Comparison of ENCODE assay signal across 9 cellular contexts in genomic region chr17:82419471-82419995, GRCh38. TPM values are rescaled to one million over a fixed set of nuclear protein-coding genes. Genes with fewer than 3 reads are reported as not detected.
DNase-seq lines count a peak whose midpoint lies in the region; ATAC-seq and TF ChIP-seq lines count a peak whose summit lies in the region.
"Had no signal": no experiment of that assay in that cellular context is flagged by ENCODE, and none has a peak within 500 bp of the region (broad histone marks: within the 10 kb centered on the region; RNA-seq: fewer than 3 reads in every experiment).

No MANE protein-coding gene starts in this region.

- no peaks in the 10 kb centered on the region for H3K27me3 ChIP-seq in tibial nerve

- peaks cover 39% of the 10 kb centered on the region for H3K36me3 Mint-ChIP-seq in activated T-cell treated with anti-CD3 and anti-CD28 coated beads, Interleukin-2, amount 50 U/mL, for 24 hours (ENCODE audit: low read depth)
- H3K36me3 Mint-ChIP-seq in immature natural killer cell: peaks cover 15 to 32% (median 23%) of the 10 kb centered on the region in 3 donors

- WGBS in tibial nerve, 2 donors: 87% methylated on average over 3 of the region's 3 CpGs

- peak overlapping the region; percentile 81 for H3K4me3 Mint-ChIP-seq in activated T-cell treated with anti-CD3 and anti-CD28 coated beads, Interleukin-2, amount 50 U/mL, for 24 hours
- H3K4me3 Mint-ChIP-seq in immature natural killer cell: peak overlapping the region; percentile 84 to 88 (median 86)

- H3K27ac Mint-ChIP-seq in activated T-cell treated with anti-CD3 and anti-CD28 coated beads, Interleukin-2, amount 50 U/mL, for 24 hours: peak overlapping the region; percentile 83
- H3K27ac Mint-ChIP-seq in immature natural killer cell: peak overlapping the region; percentile 89 to 95 (median 92)

- H3K4me1 ChIP-seq in tibial nerve: peaks cover 0 to 41% (median 4%) of the 10 kb centered on the region in 4 donors

- no peaks in the 10 kb centered on the region for H3K9me3 Mint-ChIP-seq in activated T-cell treated with anti-CD3 and anti-CD28 coated beads, Interleukin-2, amount 50 U/mL, for 24 hours
- H3K9me3 Mint-ChIP-seq in immature natural killer cell: no peaks in the 10 kb centered on the region

- no peak for TF ChIP-seq EP300 in tibial nerve (IDR thresholded peaks at IDR 0.05)

- ATAC-seq in HG03039 (IDR thresholded peaks at IDR 0.05; ENCODE audit: unreplicated experiment) (no peak), HG02759 (IDR thresholded peaks at IDR 0.05; ENCODE audit: unreplicated experiment) (no peak)

- peak overlapping the region in 2 of 4 donors; percentile 88 to 94 for H3K27ac ChIP-seq in tibial nerve

- H3K9me3 ChIP-seq in tibial nerve: peaks cover 0 to 12% (median 0%) of the 10 kb centered on the region in 4 donors

- TF ChIP-seq CTCF in WI38 (IDR thresholded peaks at IDR 0.05; ENCODE audit: low read depth, low read length) (no peak), tibial nerve (IDR thresholded peaks at IDR 0.05) (no peak)

- no peak for DNase-seq in activated T-cell treated with anti-CD3 and anti-CD28 coated beads, Interleukin-2, amount 50 U/mL, for 24 hours
- DNase-seq in activated T-cell treated with anti-CD3 and anti-CD28 coated beads, Interleukin-2, amount 50 U/mL, for 1 hour: no peak
- DNase-seq in immature natural killer cell (peak; percentile 27 to 33 (median 30)), tibial nerve (ENCODE audit: low spot score in 2 of 2) (no peak), HCEC 1CT (no peak)
- DNase-seq: retina had no signal

- H3K4me3 ChIP-seq in WI38 (ENCODE audit: low read depth, low read length): peak overlapping the region; percentile 85
- peak overlapping the region in 3 of 4 donors; percentile 81 to 95 (median 87) for H3K4me3 ChIP-seq in tibial nerve

- peaks cover 0 to 33% (median 0%) of the 10 kb centered on the region in 3 donors for H3K36me3 ChIP-seq in tibial nerve

- H3K4me1 Mint-ChIP-seq in activated T-cell treated with anti-CD3 and anti-CD28 coated beads, Interleukin-2, amount 50 U/mL, for 24 hours (ENCODE audit: low read depth): peaks cover 28% of the 10 kb centered on the region
- peaks cover 24 to 33% of the 10 kb centered on the region in 2 donors for H3K4me1 Mint-ChIP-seq in immature natural killer cell

- no peak for TF ChIP-seq POLR2A in tibial nerve (IDR thresholded peaks at IDR 0.05)

- H3K27me3 Mint-ChIP-seq in activated T-cell treated with anti-CD3 and anti-CD28 coated beads, Interleukin-2, amount 50 U/mL, for 24 hours: no peaks in the 10 kb centered on the region
- H3K27me3 Mint-ChIP-seq in immature natural killer cell (ENCODE audit: low read depth in 3 of 3): peaks cover 0 to 6% (median 2%) of the 10 kb centered on the region in 3 donors

RNA-seq across cellular contexts. Expression of gene OGFOD3, which starts 1.1 kb away (rescaled TPM):
- 10 to 100 TPM; 29.3 to 43.5 (median 39.8) TPM for polyA plus RNA-seq in immature natural killer cell
- 10 to 100 TPM; 23.7 to 51.6 (median 40.7) TPM for total RNA-seq in tibial nerve

RNA-seq across cellular contexts. Expression of gene HEXD, which starts 1.4 kb away (rescaled TPM):
- polyA plus RNA-seq in immature natural killer cell: 10 to 100 TPM; 12.7 to 18.8 (median 15.2) TPM
- 100 to 1,000 TPM in 1 of 4 donors, 10 to 100 TPM in 3; 65.6 to 143 (median 95.1) TPM for total RNA-seq in tibial nerve

RNA-seq across cellular contexts. Expression of gene CYBC1, which starts 31.0 kb away (rescaled TPM):
- polyA plus RNA-seq in immature natural killer cell: 100 to 1,000 TPM; 182 to 246 (median 243) TPM
- total RNA-seq in tibial nerve: 100 to 1,000 TPM in 2 of 4 donors, 10 to 100 TPM in 2; 45.4 to 106 (median 86.4) TPM

RNA-seq across cellular contexts. Expression of gene NARF, which starts 39.0 kb away (rescaled TPM):
- 100 to 1,000 TPM; 149 to 192 (median 179) TPM for polyA plus RNA-seq in immature natural killer cell
- 10 to 100 TPM; 25.8 to 79.2 (median 59.9) TPM for total RNA-seq in tibial nerve

RNA-seq across cellular contexts. Expression of gene UTS2R, which starts 48.0 kb away (rescaled TPM):
- not detected for polyA plus RNA-seq in immature natural killer cell
- total RNA-seq in tibial nerve: under 1 TPM in 1 of 4 donors, not detected in 3; 0.20 TPM

Comparison
In these comparisons a context has a peak if more than half of its experiments do, and no peak if none do; other contexts are left out.
1. DNase-seq: peak in immature natural killer cell (3 of 3); none in activated T-cell treated with anti-CD3 and anti-CD28 coated beads, Interleukin-2, amount 50 U/mL, for 24 hours (single experiment), activated T-cell treated with anti-CD3 and anti-CD28 coated beads, Interleukin-2, amount 50 U/mL, for 1 hour (single experiment), tibial nerve (0 of 2) and HCEC 1CT (single experiment).